ENCODE assay signal across 23 cellular contexts in genomic region chr3:29887450-29887849, GRCh38.
"Had no signal": no experiment of that assay in that cellular context is flagged by ENCODE, and none has a peak within 500 bp of the region (broad histone marks: within the 10 kb centered on the region; RNA-seq: fewer than 3 reads in every experiment).

No MANE protein-coding gene starts in this region.

- H3K36me3 ChIP-seq: breast epithelium, pancreas, prostate gland, sigmoid colon, WERI-Rb-1 had no signal

- H3K27ac ChIP-seq: breast epithelium, pancreas, prostate gland, sigmoid colon, tibial nerve, WERI-Rb-1 had no signal

- H3K27me3 ChIP-seq: breast epithelium, pancreas, sigmoid colon, tibial nerve had no signal

- DNase-seq: activated CD4-positive, alpha-beta T cell treated with anti-CD3 and anti-CD28 coated beads for 48 hours; activated CD4-positive, alpha-beta T cell treated with anti-CD3 and anti-CD28 coated beads, Interleukin-2, amount 50 U/mL, for 48 hours; activated CD8-positive, alpha-beta memory T cell treated with anti-CD3 and anti-CD28 coated beads for 24 hours; activated gamma-delta T cell treated with Interleukin-2 at 50 U/mL for 16 hours; activated naive CD8-positive, alpha-beta T cell treated with anti-CD3 and anti-CD28 coated beads, Interleukin-2, amount 50 U/mL, for 24 hours; activated T-cell treated with anti-CD3 and anti-CD28 coated beads, Interleukin-2, amount 50 U/mL, for 1 hour; amygdala; central memory CD4-positive, alpha-beta T cell; glutamatergic neuron; kidney; left colon; mammary epithelial cell; naive thymus-derived CD4-positive, alpha-beta T cell; pancreas; retina; sigmoid colon; stimulated activated CD4-positive, alpha-beta T cell treated with anti-CD3 and anti-CD28 coated beads, Interleukin-1b, Interleukin-23, amount 100 ng/mL, for 48 hours; stimulated activated naive CD4-positive, alpha-beta T cell; WERI-Rb-1 had no signal

- H3K9me3 ChIP-seq: breast epithelium, pancreas, prostate gland, sigmoid colon, tibial nerve had no signal

- H3K4me1 ChIP-seq: breast epithelium, pancreas, prostate gland, sigmoid colon had no signal

- H3K4me3 ChIP-seq: breast epithelium, pancreas, prostate gland, sigmoid colon, smooth muscle cell, tibial nerve had no signal

- H3K4me2 ChIP-seq: smooth muscle cell had no signal
